ENCODE assay signal across 8 cellular contexts in genomic region chr6:81996414-81996813, GRCh38.
DNase-seq lines count a peak whose midpoint lies in the region; ATAC-seq and TF ChIP-seq lines count a peak whose summit lies in the region.
"Had no signal": no experiment of that assay in that cellular context is flagged by ENCODE, and none has a peak within 500 bp of the region (broad histone marks: within the 10 kb centered on the region; RNA-seq: fewer than 3 reads in every experiment).

No MANE protein-coding gene starts in this region.

- peak overlapping the region; percentile 20 for H3K27ac ChIP-seq in suprapubic skin

- CTCF ChIA-PET in MCF 10A (lab: Yijun Ruan, JAX), result interaction anchor here (2.7 kb wide), 1 partner anchor 10 kb away, joined by 12 read pairs; no protein-coding TSS in a partner anchor

- peak overlapping the region; percentile 96 for H3K27ac Mint-ChIP-seq in MCF 10A (ENCODE audit: low read depth, unreplicated experiment)

- no peak overlapping the region for H3K4me3 Mint-ChIP-seq in MCF 10A (ENCODE audit: unreplicated experiment)

- POLR2A ChIA-PET in MCF 10A (lab: Yijun Ruan, JAX), result interaction anchor here (0.6 to 3.1 kb wide), 10 partner anchors 15 to 886 kb away, joined by 3 to 35 read pairs (median 4); partner anchors contain the start of gene TENT5A

- TF ChIP-seq POLR2A in suprapubic skin (IDR thresholded peaks at IDR 0.05), result no peak

- BruUV-seq in MCF 10A (replicated peaks; lab: Mats Ljungman, UMichigan), result no TSS peak

- no peaks in the 10 kb centered on the region for H3K27me3 Mint-ChIP-seq in MCF 10A (ENCODE audit: insufficient read depth, unreplicated experiment)

- intact Hi-C loops in MCF 10A (cut with micrococcal nuclease), result loop anchor here (5.0 kb wide), 2 partner anchors 59 to 229 kb away; no protein-coding TSS in a partner anchor

- ATAC-seq in GM19351 (IDR thresholded peaks at IDR 0.05; ENCODE audit: unreplicated experiment), result peak; percentile 82
- ATAC-seq in HG03280 (IDR thresholded peaks at IDR 0.05; ENCODE audit: unreplicated experiment), result peak; percentile 79
- no peak for ATAC-seq in omental fat pad (ENCODE audit: low FRiP score)

- H3K9me3 ChIP-seq in suprapubic skin, result no peaks in the 10 kb centered on the region

- H3K36me3 Mint-ChIP-seq in MCF 10A (ENCODE audit: insufficient read depth, unreplicated experiment), result no peaks in the 10 kb centered on the region

- H3K36me3 ChIP-seq in suprapubic skin, result no peaks in the 10 kb centered on the region

- 90% methylated on average over 4 of the region's 4 CpGs for WGBS in suprapubic skin

- H3K4me1 Mint-ChIP-seq in MCF 10A (ENCODE audit: insufficient read depth, unreplicated experiment), result peaks cover 49% of the 10 kb centered on the region

- no peak overlapping the region for H3K4me3 ChIP-seq in suprapubic skin

- DNase-seq in MCF 10A (ENCODE audit: unreplicated experiment) (peak; percentile 64), suprapubic skin (ENCODE audit: low spot score in 2 of 2) (no peak), activated gamma-delta T cell (lab: John Stamatoyannopoulos, UW) (no peak), omental fat pad (ENCODE audit: low spot score) (no peak)
- no peak for DNase-seq in activated CD4-positive, CD25-positive, alpha-beta regulatory T cell (lab: John Stamatoyannopoulos, UW)
- DNase-seq: activated CD4-positive, alpha-beta T cell treated with anti-CD3 and anti-CD28 coated beads, Interleukin-2, amount 50 U/mL, for 48 hours had no signal

- TF ChIP-seq CTCF in MCF 10A (IDR thresholded peaks at IDR 0.05; ENCODE audit: unreplicated experiment) (no peak), suprapubic skin (IDR thresholded peaks at IDR 0.05) (no peak), omental fat pad (IDR thresholded peaks at IDR 0.05) (no peak)

- no peaks in the 10 kb centered on the region for H3K9me3 Mint-ChIP-seq in MCF 10A (ENCODE audit: unreplicated experiment)

- no peaks in the 10 kb centered on the region for H3K27me3 ChIP-seq in suprapubic skin

- TF ChIP-seq EP300 in suprapubic skin (IDR thresholded peaks at IDR 0.05), result no peak

- peaks cover 24% of the 10 kb centered on the region for H3K4me1 ChIP-seq in suprapubic skin
